In genomic region chr19:51367565-51368365, GRCh38 we compare ENCODE assay signal across 8 cellular contexts. TPM values are rescaled to one million over a fixed set of nuclear protein-coding genes. Genes with fewer than 3 reads are reported as not detected.
DNase-seq lines count a peak whose midpoint lies in the region; ATAC-seq and TF ChIP-seq lines count a peak whose summit lies in the region.

No MANE protein-coding gene starts in this region.

- H3K27me3 Mint-ChIP-seq in CD8-positive, alpha-beta memory T cell = peaks cover 0 to 10% of the 10 kb centered on the region in 2 donors
- no peaks in the 10 kb centered on the region for H3K27me3 Mint-ChIP-seq in stimulated activated naive CD8-positive, alpha-beta T cell treated with anti-CD3 and anti-CD28 coated beads, Interleukin-15, amount 100 ng/mL, for 72 hours

- peak; percentile 91 to 95 (median 93) for DNase-seq in CD8-positive, alpha-beta memory T cell
- DNase-seq in HS-5 (ENCODE audit: low read depth) = peak; percentile 93
- DNase-seq in SHP77 (lab: John Stamatoyannopoulos, UW) = peak; percentile 94 to 96
- DNase-seq in activated gamma-delta T cell (lab: John Stamatoyannopoulos, UW) = peak; percentile 77
- peak; percentile 99 for DNase-seq in fibroblast of the conjunctiva (ENCODE audit: low read depth)
- DNase-seq in stimulated activated naive CD8-positive, alpha-beta T cell treated with anti-CD3 and anti-CD28 coated beads, Interleukin-15, amount 100 ng/mL, for 72 hours = peak; percentile 99

- H3K9ac ChIP-seq in neural cell (ENCODE audit: low read length) = peak overlapping the region; percentile 83

- peak; percentile 22 for TF ChIP-seq CTCF in neural cell (IDR thresholded peaks at IDR 0.05; ENCODE audit: poor library complexity, severe bottlenecking)

- no peaks in the 10 kb centered on the region for H3K79me2 ChIP-seq in neural cell (replicated peaks; ENCODE audit: insufficient read depth, low read length)

- H2AFZ ChIP-seq in neural cell (ENCODE audit: low read depth, low read length) = peak overlapping the region; percentile 93

- no peak for TF ChIP-seq EP300 in neural cell (conservative IDR thresholded peaks at IDR 0.05; ENCODE audit: poor library complexity, severe bottlenecking)

- no peaks in the 10 kb centered on the region for H3K9me3 Mint-ChIP-seq in CD8-positive, alpha-beta memory T cell
- no peaks in the 10 kb centered on the region for H3K9me3 Mint-ChIP-seq in stimulated activated naive CD8-positive, alpha-beta T cell treated with anti-CD3 and anti-CD28 coated beads, Interleukin-15, amount 100 ng/mL, for 72 hours

- peak; percentile 51 for ATAC-seq in GM19468 (IDR thresholded peaks at IDR 0.05; ENCODE audit: extremely low read depth, unreplicated experiment)
- peak; percentile 85 for ATAC-seq in stimulated activated naive CD8-positive, alpha-beta T cell treated with anti-CD3 and anti-CD28 coated beads, Interleukin-15, amount 100 ng/mL, for 72 hours

- no peaks in the 10 kb centered on the region for H3K36me3 ChIP-seq in CD8-positive, alpha-beta memory T cell (ENCODE audit: insufficient read depth, low read length)
- no peaks in the 10 kb centered on the region for H3K36me3 ChIP-seq in neural cell (ENCODE audit: insufficient read depth, low read length)

- H3K27ac ChIP-seq in CD8-positive, alpha-beta memory T cell (ENCODE audit: low read depth, low read length) = peak overlapping the region; percentile 94
- H3K27ac ChIP-seq in neural cell (ENCODE audit: low read length) = peak overlapping the region; percentile 66

- no peaks in the 10 kb centered on the region for H3K9me2 ChIP-seq in neural cell (ENCODE audit: insufficient read depth, low read length)

- H3K9me3 ChIP-seq in CD8-positive, alpha-beta memory T cell (ENCODE audit: low read length) = no peaks in the 10 kb centered on the region
- H3K9me3 ChIP-seq in neural cell (ENCODE audit: low read length) = no peaks in the 10 kb centered on the region

- H3K4me1 Mint-ChIP-seq in CD8-positive, alpha-beta memory T cell = peaks cover 63 to 92% (median 74%) of the 10 kb centered on the region in 3 donors
- H3K4me1 Mint-ChIP-seq in stimulated activated naive CD8-positive, alpha-beta T cell treated with anti-CD3 and anti-CD28 coated beads, Interleukin-15, amount 100 ng/mL, for 72 hours = peaks cover 68% of the 10 kb centered on the region

- POLR2A ChIA-PET in CD8-positive, alpha-beta memory T cell (lab: Charles Lee) = interaction anchor here (0.6 to 2.0 kb wide), 4 partner anchors 10 to 28 kb away, joined by 4 to 18 read pairs (median 6); no protein-coding TSS in a partner anchor

- H3K4me3 ChIP-seq in CD8-positive, alpha-beta memory T cell (ENCODE audit: low read length) = peak overlapping the region; percentile 99
- H3K4me3 ChIP-seq in neural cell (ENCODE audit: low read length) = peak overlapping the region; percentile 85

- peaks cover 0 to 25% (median 3%) of the 10 kb centered on the region in 3 donors for H3K36me3 Mint-ChIP-seq in CD8-positive, alpha-beta memory T cell

- H3K4me3 Mint-ChIP-seq in CD8-positive, alpha-beta memory T cell = peak overlapping the region; percentile 89 to 99 (median 95)
- H3K4me3 Mint-ChIP-seq in stimulated activated naive CD8-positive, alpha-beta T cell treated with anti-CD3 and anti-CD28 coated beads, Interleukin-15, amount 100 ng/mL, for 72 hours = peak overlapping the region; percentile 97 to 100

- H3F3A ChIP-seq in neural cell (ENCODE audit: insufficient read depth, low read length, poor library complexity, severe bottlenecking) = peaks cover 5% of the 10 kb centered on the region

- H4K20me1 ChIP-seq in neural cell (ENCODE audit: insufficient read depth) = no peaks in the 10 kb centered on the region

- TF ChIP-seq RAD21 in neural cell (conservative IDR thresholded peaks at IDR 0.05) = no peak

- CTCF ChIA-PET in CD8-positive, alpha-beta memory T cell (lab: Charles Lee) = interaction anchor here (0.7 to 1.9 kb wide), 7 partner anchors 9 to 33 kb away, joined by 3 to 7 read pairs (median 4); no protein-coding TSS in a partner anchor

- H3K27me3 ChIP-seq in CD8-positive, alpha-beta memory T cell (ENCODE audit: insufficient read depth, low read length, poor library complexity, severe bottlenecking) = no peaks in the 10 kb centered on the region
- H3K27me3 ChIP-seq in neural cell (ENCODE audit: insufficient read depth, low read depth, low read length) = no peaks in the 10 kb centered on the region

- H3K4me2 ChIP-seq in neural cell (ENCODE audit: low read length) = peak overlapping the region; percentile 98

- H3K4me1 ChIP-seq in CD8-positive, alpha-beta memory T cell (ENCODE audit: insufficient read depth, low read length) = peaks cover 47% of the 10 kb centered on the region

- H3K27ac Mint-ChIP-seq in CD8-positive, alpha-beta memory T cell = peak overlapping the region; percentile 93 to 100 (median 99)
- H3K27ac Mint-ChIP-seq in stimulated activated naive CD8-positive, alpha-beta T cell treated with anti-CD3 and anti-CD28 coated beads, Interleukin-15, amount 100 ng/mL, for 72 hours = peak overlapping the region; percentile 96 to 97

TF ChIP-seq in neural cell, 6 proteins besides CTCF, POLR2A, EP300 and RAD21:
- no peak for TF ChIP-seq SMC3 (conservative IDR thresholded peaks at IDR 0.05; ENCODE audit: poor library complexity)
- TF ChIP-seq MXI1 (conservative IDR thresholded peaks at IDR 0.05; ENCODE audit: poor library complexity, severe bottlenecking) = peak; percentile 68
- peak; percentile 20 for TF ChIP-seq REST (IDR thresholded peaks at IDR 0.05; ENCODE audit: borderline replicate concordance)

RNA-seq across cellular contexts. Expression of gene CLDND2, which starts 1.0 kb away (rescaled TPM):
- 10 to 100 TPM; 24.9 to 25.0 TPM for total RNA-seq in CD8-positive, alpha-beta memory T cell
- polyA plus RNA-seq in CD8-positive, alpha-beta memory T cell = 1.5 TPM
- polyA plus RNA-seq in neural cell = not detected in 2 replicates
- not detected in 2 replicates for polyA minus RNA-seq in neural cell

RNA-seq across cellular contexts. Expression of gene ETFB, which starts 1.6 kb away (rescaled TPM):
- 100 to 1,000 TPM; 122 to 124 TPM for total RNA-seq in CD8-positive, alpha-beta memory T cell
- polyA plus RNA-seq in CD8-positive, alpha-beta memory T cell = 80.0 TPM
- 361 and 383 TPM in 2 replicates for polyA plus RNA-seq in neural cell
- polyA minus RNA-seq in neural cell = 179 and 180 TPM in 2 replicates

RNA-seq across cellular contexts. Expression of gene NKG7, which starts 4.7 kb away (rescaled TPM):
- total RNA-seq in CD8-positive, alpha-beta memory T cell = 100 to 1,000 TPM; 866 to 901 TPM
- polyA plus RNA-seq in CD8-positive, alpha-beta memory T cell = 2,087 TPM
- polyA plus RNA-seq in neural cell = not detected in 2 replicates
- not detected in 2 replicates for polyA minus RNA-seq in neural cell

RNA-seq across cellular contexts. Expression of gene LIM2, which starts 20.0 kb away (rescaled TPM):
- under 1 TPM; 0.66 to 0.93 TPM for total RNA-seq in CD8-positive, alpha-beta memory T cell
- polyA plus RNA-seq in CD8-positive, alpha-beta memory T cell = 0.38 TPM
- polyA plus RNA-seq in neural cell = not detected in 2 replicates
- polyA minus RNA-seq in neural cell = not detected in 2 replicates

RNA-seq across cellular contexts. Expression of gene C19orf84, which starts 22.6 kb away (rescaled TPM):
- total RNA-seq in CD8-positive, alpha-beta memory T cell = not detected
- not detected for polyA plus RNA-seq in CD8-positive, alpha-beta memory T cell
- polyA plus RNA-seq in neural cell = not detected in 2 replicates
- polyA minus RNA-seq in neural cell = not detected in 2 replicates

Comparison
In these comparisons a context has a peak if more than half of its experiments do, and no peak if none do; other contexts are left out.
1. Peak in every context shown above with its lines: DNase-seq, ATAC-seq, H3K4me3 ChIP-seq and H3K27ac ChIP-seq.
2. RNA of gene NKG7, which starts 4.7 kb away (polyA plus RNA-seq): 2,087 TPM in CD8-positive, alpha-beta memory T cell (single experiment); not detected in neural cell; every median in the first group is over 1,000 times any median in the second.